9 cellular contexts compared by ENCODE assay signal in the genomic region with DNA sequence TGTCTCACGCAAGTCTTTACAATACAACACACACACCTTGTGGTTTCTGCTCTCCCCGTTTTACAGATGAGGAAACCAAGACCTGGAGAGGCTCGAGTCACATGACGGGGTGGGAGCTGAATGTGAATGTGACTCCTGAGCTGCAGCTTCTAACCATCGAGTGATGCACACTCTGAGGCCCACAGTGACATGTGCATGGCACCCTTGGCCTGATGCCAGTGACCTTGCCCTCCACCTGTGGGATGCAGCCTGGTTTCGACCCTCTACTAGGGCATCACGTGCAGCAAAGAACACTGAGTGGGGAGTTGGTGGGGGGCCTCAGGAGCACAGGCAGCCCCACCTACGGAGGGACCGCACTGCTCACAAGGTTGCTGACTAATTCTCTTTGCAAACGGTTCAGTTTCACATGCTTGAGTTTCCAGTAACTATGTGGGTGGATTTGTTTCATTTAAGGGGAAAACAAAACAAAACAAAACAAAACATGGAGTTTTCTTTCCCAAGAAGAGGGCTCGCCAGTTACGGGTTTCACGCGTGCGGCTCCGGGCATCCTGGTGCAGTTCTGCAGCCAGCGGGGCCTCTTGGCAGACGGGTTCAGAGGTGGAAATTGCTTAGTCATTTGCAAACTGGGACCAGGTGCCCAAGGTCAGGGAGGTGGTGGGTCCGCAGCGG. TPM values are rescaled to one million over a fixed set of nuclear protein-coding genes. Genes with fewer than 3 reads are reported as not detected.
A peak's percentile ranks its signal among the peaks of the same experiment; 100 is the strongest.
DNase-seq lines count a peak whose midpoint lies in the region; ATAC-seq and TF ChIP-seq lines count a peak whose summit lies in the region.
"Had no signal": no experiment of that assay in that cellular context is flagged by ENCODE, and none has a peak within 500 bp of the region (broad histone marks: within the 10 kb centered on the region; RNA-seq: fewer than 3 reads in every experiment).

No MANE protein-coding gene starts in this region.

- no peak overlapping the region for H3K27ac ChIP-seq in spleen

- intact Hi-C loops in spleen (cut with DNase I; ENCODE audit: low total_unique reads), result no loop called here

- H3K36me3 ChIP-seq in spleen, result no peaks in the 10 kb centered on the region

- no peaks in the 10 kb centered on the region for H3K9me3 ChIP-seq in spleen

- TF ChIP-seq POLR2A in spleen (IDR thresholded peaks at IDR 0.05), result no peak

- peak overlapping the region; percentile 22 for H3K4me3 ChIP-seq in WI38 (ENCODE audit: low read depth, low read length)
- no peak overlapping the region for H3K4me3 ChIP-seq in epithelial cell of esophagus (ENCODE audit: low read length)
- no peak overlapping the region for H3K4me3 ChIP-seq in spleen

- H3K27me3 ChIP-seq in spleen (replicated peaks in 1 of 7), result no peaks in the 10 kb centered on the region

- DNase-seq in GM10266 (ENCODE audit: extremely low spot score), result peak; percentile 56
- DNase-seq in epithelial cell of esophagus (ENCODE audit: low read depth), result peak; percentile 71
- DNase-seq in stimulated activated CD4-positive, alpha-beta T cell treated with anti-CD3 and anti-CD28 coated beads, Interleukin-4, amount 100 ng/mL, for 1 hour, result peak; percentile 70
- DNase-seq in spleen, result no peak
- no peak for DNase-seq in COR-L47 (lab: John Stamatoyannopoulos, UW)
- DNase-seq: GOT3 had no signal

- TF ChIP-seq CTCF in GM10266 (IDR thresholded peaks at IDR 0.05; ENCODE audit: control insufficient read depth, insufficient read depth, low read depth, missing control alignments) (no peak), WI38 (IDR thresholded peaks at IDR 0.05; ENCODE audit: low read depth, low read length) (no peak), epithelial cell of esophagus (IDR thresholded peaks at IDR 0.05; ENCODE audit: insufficient read depth, low read depth, low read length, missing control alignments) (no peak), spleen (IDR thresholded peaks at IDR 0.05 in 8 of 11, conservative IDR thresholded peaks at IDR 0.05 in 3 of 11) (no peak)

- WGBS in spleen, 5 donors, result 54 to 59% (median 58%) methylated on average over 18 to 20 of the region's 20 CpGs

- ATAC-seq in HG03045 (IDR thresholded peaks at IDR 0.05; ENCODE audit: unreplicated experiment) (no peak), HG03139 (IDR thresholded peaks at IDR 0.05; ENCODE audit: unreplicated experiment) (no peak)

- H3K4me1 ChIP-seq in spleen, result peaks cover 0 to 40% (median 18%) of the 10 kb centered on the region in 6 donors

RNA-seq across cellular contexts. Expression of a gene that starts 22.9 kb away (rescaled TPM):
- 1 to 10 TPM; 2.4 to 7.9 (median 5.3) TPM for total RNA-seq in spleen
- polyA plus RNA-seq in spleen, result 1 to 10 TPM; 1.3 to 3.4 (median 2.7) TPM

Comparison
In these comparisons a context has a peak if more than half of its experiments do, and no peak if none do; other contexts are left out.
1. DNase-seq: peak in GM10266 (single experiment), epithelial cell of esophagus (single experiment) and stimulated activated CD4-positive, alpha-beta T cell treated with anti-CD3 and anti-CD28 coated beads, Interleukin-4, amount 100 ng/mL, for 1 hour (single experiment); none in spleen (single experiment) and COR-L47 (single experiment).